16 cellular contexts compared by ENCODE assay signal in genomic region chr1:199675937-199676336, GRCh38.
DNase-seq lines count a peak whose midpoint lies in the region; TF ChIP-seq lines count a peak whose summit lies in the region.
"Had no signal": no experiment of that assay in that cellular context is flagged by ENCODE, and none has a peak within 500 bp of the region (broad histone marks: within the 10 kb centered on the region; RNA-seq: fewer than 3 reads in every experiment).

No MANE protein-coding gene starts in this region.

- DNase-seq in HFFc6 (no peak), endodermal cell (no peak), osteoblast (ENCODE audit: insufficient read length, low spot score, missing footprints) (peak; percentile 19), retina (no peak), immature natural killer cell (no peak), WERI-Rb-1 (no peak)
- DNase-seq: BE2C, COR-L47, DMS153, DMS79 treated with DMSO at 0.1 percent for 48 hours, EL, HCEC 1CT, IMR-90 had no signal

- H3K4me2 ChIP-seq in osteoblast (ENCODE audit: insufficient read depth, low read length) = no peak overlapping the region
- H3K4me2 ChIP-seq: A549 had no signal

- H3K36me3 Mint-ChIP-seq in HFFc6 (ENCODE audit: low read depth) = no peaks in the 10 kb centered on the region
- no peaks in the 10 kb centered on the region for H3K36me3 Mint-ChIP-seq in endodermal cell (ENCODE audit: low read depth)
- no peaks in the 10 kb centered on the region for H3K36me3 Mint-ChIP-seq in immature natural killer cell
- H3K36me3 Mint-ChIP-seq: CD4-positive, alpha-beta memory T cell had no signal

- no peak overlapping the region for H3K27ac Mint-ChIP-seq in HFFc6
- H3K27ac Mint-ChIP-seq in endodermal cell = no peak overlapping the region
- no peak overlapping the region for H3K27ac Mint-ChIP-seq in immature natural killer cell
- H3K27ac Mint-ChIP-seq: CD4-positive, alpha-beta memory T cell had no signal

- peak; percentile 49 for TF ChIP-seq CTCF in HFFc6 (IDR thresholded peaks at IDR 0.05)
- peak; percentile 61 for TF ChIP-seq CTCF in endodermal cell (conservative IDR thresholded peaks at IDR 0.05)
- no peak for TF ChIP-seq CTCF in osteoblast (IDR thresholded peaks at IDR 0.05; ENCODE audit: extremely low read depth, low read depth, low read length)
- TF ChIP-seq CTCF in WERI-Rb-1 (IDR thresholded peaks at IDR 0.05; ENCODE audit: low read depth, low read length) = no peak

- no peaks in the 10 kb centered on the region for H4K20me1 ChIP-seq in osteoblast (ENCODE audit: insufficient read depth, low read length)

- H2AFZ ChIP-seq in osteoblast (ENCODE audit: low read length) = no peak overlapping the region

- WGBS in endodermal cell (ENCODE audit: insufficient coverage in 1 of 2, insufficient read length in 1 of 2), 2 experiments = 92 to 94% methylated on average over 2 to 3 of the region's 3 CpGs

- H3K27me3 ChIP-seq in endodermal cell (ENCODE audit: control insufficient read depth, insufficient read depth, low read length, poor library complexity, severe bottlenecking) = no peaks in the 10 kb centered on the region
- H3K27me3 ChIP-seq in osteoblast (ENCODE audit: insufficient read depth, low read length) = no peaks in the 10 kb centered on the region
- no peaks in the 10 kb centered on the region for H3K27me3 ChIP-seq in WERI-Rb-1 (ENCODE audit: insufficient read depth, low read depth, severe bottlenecking)
- H3K27me3 ChIP-seq: BE2C had no signal

- H3K9ac ChIP-seq in endodermal cell (ENCODE audit: extremely low read depth, low read length, poor library complexity, severe bottlenecking) = no peak overlapping the region

- H3K4me1 Mint-ChIP-seq in HFFc6 (ENCODE audit: low read depth) (no peaks in the 10 kb centered on the region), endodermal cell (no peaks in the 10 kb centered on the region), immature natural killer cell (no peaks in the 10 kb centered on the region)
- H3K4me1 Mint-ChIP-seq: CD4-positive, alpha-beta memory T cell had no signal

- no peaks in the 10 kb centered on the region for H3K9me3 ChIP-seq in endodermal cell (ENCODE audit: control insufficient read depth, low read length)
- no peaks in the 10 kb centered on the region for H3K9me3 ChIP-seq in osteoblast (ENCODE audit: low read depth, low read length)
- no peaks in the 10 kb centered on the region for H3K9me3 ChIP-seq in WERI-Rb-1 (ENCODE audit: severe bottlenecking)
- H3K9me3 ChIP-seq: A549, BE2C had no signal

- no peaks in the 10 kb centered on the region for H3K4me1 ChIP-seq in endodermal cell (ENCODE audit: control insufficient read depth, insufficient read depth, low read length)
- no peaks in the 10 kb centered on the region for H3K4me1 ChIP-seq in osteoblast (ENCODE audit: insufficient read depth, low read length)
- H3K4me1 ChIP-seq: A549 had no signal

- no peak overlapping the region for H3K4me3 Mint-ChIP-seq in HFFc6
- no peak overlapping the region for H3K4me3 Mint-ChIP-seq in endodermal cell
- no peak overlapping the region for H3K4me3 Mint-ChIP-seq in immature natural killer cell
- H3K4me3 Mint-ChIP-seq: CD4-positive, alpha-beta memory T cell had no signal

- H3K9me3 Mint-ChIP-seq in HFFc6 = no peaks in the 10 kb centered on the region
- no peaks in the 10 kb centered on the region for H3K9me3 Mint-ChIP-seq in endodermal cell
- no peaks in the 10 kb centered on the region for H3K9me3 Mint-ChIP-seq in immature natural killer cell

- no peak overlapping the region for H3K27ac ChIP-seq in endodermal cell (ENCODE audit: low read depth, low read length)
- H3K27ac ChIP-seq in osteoblast (ENCODE audit: low read depth, low read length) = no peak overlapping the region
- H3K27ac ChIP-seq in WERI-Rb-1 = no peak overlapping the region
- H3K27ac ChIP-seq: A549, C4-2B had no signal

- no peaks in the 10 kb centered on the region for H3K79me2 ChIP-seq in osteoblast (ENCODE audit: insufficient read depth, low read length)

- H3K36me3 ChIP-seq in endodermal cell (ENCODE audit: control insufficient read depth, insufficient read depth, low read length) (no peaks in the 10 kb centered on the region), osteoblast (ENCODE audit: insufficient read depth, low read length) (no peaks in the 10 kb centered on the region), WERI-Rb-1 (no peaks in the 10 kb centered on the region)
- H3K36me3 ChIP-seq: BE2C had no signal

- H3K4me3 ChIP-seq in endodermal cell (ENCODE audit: low read length) = no peak overlapping the region
- no peak overlapping the region for H3K4me3 ChIP-seq in osteoblast (ENCODE audit: insufficient read depth, low read length)
- no peak overlapping the region for H3K4me3 ChIP-seq in WERI-Rb-1 (ENCODE audit: low read depth, low read length)
- H3K4me3 ChIP-seq: A549 had no signal

- H3K27me3 Mint-ChIP-seq in HFFc6 (ENCODE audit: insufficient read depth) (peaks cover 2% of the 10 kb centered on the region), endodermal cell (ENCODE audit: insufficient read depth) (no peaks in the 10 kb centered on the region), immature natural killer cell (ENCODE audit: low read depth in 3 of 3) (peaks cover 0 to 12% (median under 1%) of the 10 kb centered on the region in 3 donors)

Comparison
In these comparisons a context has a peak if more than half of its experiments do, and no peak if none do; other contexts are left out.
1. CTCF ChIP-seq: peak in HFFc6 (single experiment) and endodermal cell (single experiment); none in osteoblast (single experiment) and WERI-Rb-1 (single experiment).